ENCODE assay signal across 25 cellular contexts in the genomic region with DNA sequence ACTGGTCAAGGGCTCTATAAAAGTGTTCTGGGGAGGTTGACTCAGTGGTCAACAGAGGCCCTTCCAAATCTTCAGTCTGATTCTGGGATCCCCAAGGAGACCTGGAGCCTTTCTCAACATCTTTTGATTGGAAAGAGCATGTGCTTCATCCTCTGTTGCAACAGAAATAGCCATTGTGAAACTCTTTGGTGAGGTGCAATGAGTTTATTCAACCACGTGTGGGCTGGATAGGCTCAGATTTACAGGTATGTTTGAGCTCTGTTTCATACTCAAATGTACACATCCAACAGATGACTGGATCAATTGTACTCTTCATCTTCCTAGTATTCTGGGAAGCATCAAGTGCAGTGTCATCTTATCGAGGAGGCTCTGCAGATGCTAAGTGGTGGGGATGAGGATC.
DNase-seq lines count a peak whose midpoint lies in the region; ATAC-seq and TF ChIP-seq lines count a peak whose summit lies in the region.
"Had no signal": no experiment of that assay in that cellular context is flagged by ENCODE, and none has a peak within 500 bp of the region (broad histone marks: within the 10 kb centered on the region; RNA-seq: fewer than 3 reads in every experiment).

No MANE protein-coding gene starts in this region.

- POLR2A ChIA-PET in activated CD4-positive, alpha-beta T cell treated with anti-CD3 and anti-CD28 coated beads for 36 hours (lab: Charles Lee) = no interaction called here

- no peaks in the 10 kb centered on the region for H3K36me3 ChIP-seq in mesenchymal stem cell (ENCODE audit: control insufficient read depth in 1 of 2, insufficient read depth in 2 of 2, low read depth in 1 of 2, low read length in 2 of 2)
- H3K36me3 ChIP-seq in esophagus muscularis mucosa = no peaks in the 10 kb centered on the region

- no peak overlapping the region for H3K4me2 ChIP-seq in mesenchymal stem cell (ENCODE audit: low read length, poor library complexity, severe bottlenecking)
- H3K4me2 ChIP-seq: GM23338 had no signal

- no peak overlapping the region for H2BK12ac ChIP-seq in mesenchymal stem cell (ENCODE audit: low read length in 2 of 2)

- no peak for TF ChIP-seq EP300 in esophagus muscularis mucosa (IDR thresholded peaks at IDR 0.05)

- no peaks in the 10 kb centered on the region for H3K27me3 Mint-ChIP-seq in activated CD4-positive, alpha-beta T cell treated with anti-CD3 and anti-CD28 coated beads for 36 hours
- H3K27me3 Mint-ChIP-seq in activated T-cell treated with anti-CD3 and anti-CD28 coated beads, Interleukin-2, amount 50 U/mL, for 4 hours (ENCODE audit: low read depth) = no peaks in the 10 kb centered on the region

- H3K79me1 ChIP-seq in mesenchymal stem cell (replicated peaks; ENCODE audit: low read length, poor library complexity, severe bottlenecking) = no peaks in the 10 kb centered on the region

- H3K4me1 ChIP-seq in mesenchymal stem cell (ENCODE audit: control insufficient read depth, insufficient read depth, low read depth, low read length) (no peaks in the 10 kb centered on the region), esophagus muscularis mucosa (no peaks in the 10 kb centered on the region)

- H3K23ac ChIP-seq in mesenchymal stem cell (ENCODE audit: low read length in 2 of 2) = no peak overlapping the region

- intact Hi-C loops in activated CD4-positive, alpha-beta T cell treated with anti-CD3 and anti-CD28 coated beads for 36 hours (cut with DNase I, micrococcal nuclease) = no loop called here
- intact Hi-C loops in esophagus muscularis mucosa (cut with DNase I) = no loop called here

- no peak overlapping the region for H2AFZ ChIP-seq in mesenchymal stem cell (ENCODE audit: low read depth, low read length)

- H3K36me3 Mint-ChIP-seq in activated CD4-positive, alpha-beta T cell treated with anti-CD3 and anti-CD28 coated beads for 36 hours (ENCODE audit: low read depth) = no peaks in the 10 kb centered on the region
- no peaks in the 10 kb centered on the region for H3K36me3 Mint-ChIP-seq in activated T-cell treated with anti-CD3 and anti-CD28 coated beads, Interleukin-2, amount 50 U/mL, for 4 hours (ENCODE audit: insufficient read depth)
- H3K36me3 Mint-ChIP-seq: CD8-positive, alpha-beta T cell had no signal

- H3K9me3 Mint-ChIP-seq in activated CD4-positive, alpha-beta T cell treated with anti-CD3 and anti-CD28 coated beads for 36 hours (ENCODE audit: low read depth) = no peaks in the 10 kb centered on the region
- H3K9me3 Mint-ChIP-seq in activated T-cell treated with anti-CD3 and anti-CD28 coated beads, Interleukin-2, amount 50 U/mL, for 4 hours = no peaks in the 10 kb centered on the region
- H3K9me3 Mint-ChIP-seq: CD8-positive, alpha-beta T cell; GM23338 had no signal

- H3K9me3 ChIP-seq in mesenchymal stem cell (ENCODE audit: control insufficient read depth, low read length) = no peaks in the 10 kb centered on the region
- H3K9me3 ChIP-seq in esophagus muscularis mucosa = no peaks in the 10 kb centered on the region

- WGBS in mesenchymal stem cell = 100% methylated on average over 1 of the region's 2 CpGs
- 83% methylated on average over 2 of the region's 2 CpGs for WGBS in esophagus muscularis mucosa

- H4K91ac ChIP-seq in mesenchymal stem cell (ENCODE audit: low read length) = no peak overlapping the region

- no peak overlapping the region for H3K4me3 ChIP-seq in epithelial cell of esophagus (ENCODE audit: low read length)
- no peak overlapping the region for H3K4me3 ChIP-seq in mesenchymal stem cell (ENCODE audit: insufficient read depth in 1 of 2, low read depth in 1 of 2, low read length in 2 of 2)
- H3K4me3 ChIP-seq in esophagus muscularis mucosa = no peak overlapping the region
- H3K4me3 ChIP-seq: GM12878, GM23338 had no signal

- H2BK120ac ChIP-seq in mesenchymal stem cell (ENCODE audit: low read depth, low read length) = no peak overlapping the region

- no peak for DNase-seq in activated CD4-positive, alpha-beta T cell treated with anti-CD3 and anti-CD28 coated beads for 36 hours
- no peak for DNase-seq in activated CD4-positive, alpha-beta T cell treated with anti-CD3 and anti-CD28 coated beads for 4 hours
- DNase-seq in OCI-M1 (lab: John Stamatoyannopoulos, UW) = peak; percentile 26
- peak; percentile 54 for DNase-seq in epithelial cell of esophagus (ENCODE audit: low read depth)
- DNase-seq in mesenchymal stem cell = no peak
- DNase-seq in activated T-cell treated with anti-CD3 and anti-CD28 coated beads, Interleukin-2, amount 50 U/mL, for 4 hours = no peak
- no peak for DNase-seq in esophagus muscularis mucosa (ENCODE audit: extremely low spot score)
- DNase-seq: 8988T; Calu3; CD8-positive, alpha-beta T cell; GF-D8; HCEC 1CT; IMR-90; Karpas-422; MM.1S; NCI-H1694 treated with DMSO at 0.1 percent for 48 hours; NCI-H510A; NCI-H774; RPMI8226; SHP77 treated with DMSO at 0.1 percent for 48 hours had no signal

- ATAC-seq in activated CD4-positive, alpha-beta T cell treated with anti-CD3 and anti-CD28 coated beads for 36 hours = peak; percentile 58
- ATAC-seq in activated T-cell treated with anti-CD3 and anti-CD28 coated beads, Interleukin-2, amount 50 U/mL, for 4 hours = no peak
- no peak for ATAC-seq in GM21825 (IDR thresholded peaks at IDR 0.05; ENCODE audit: unreplicated experiment)
- ATAC-seq: CD8-positive, alpha-beta T cell; GM12878; GM23338 had no signal

- H3K27ac ChIP-seq in mesenchymal stem cell (ENCODE audit: low read length, poor library complexity, severe bottlenecking) (no peak overlapping the region), esophagus muscularis mucosa (replicated peaks in 1 of 4) (no peak overlapping the region)
- H3K27ac ChIP-seq: HL-60 had no signal

- TF ChIP-seq CTCF in epithelial cell of esophagus (IDR thresholded peaks at IDR 0.05; ENCODE audit: insufficient read depth, low read depth, low read length, missing control alignments) (no peak), esophagus muscularis mucosa (IDR thresholded peaks at IDR 0.05) (no peak)

- no peak overlapping the region for H2BK15ac ChIP-seq in mesenchymal stem cell (ENCODE audit: low read depth, poor library complexity, severe bottlenecking)

- peak overlapping the region; percentile 23 for H2AK5ac ChIP-seq in mesenchymal stem cell (ENCODE audit: low read length, severe bottlenecking)

- no peak overlapping the region for H2BK5ac ChIP-seq in mesenchymal stem cell (ENCODE audit: low read depth, low read length, poor library complexity, severe bottlenecking)

- H3K18ac ChIP-seq in mesenchymal stem cell (ENCODE audit: low read depth in 1 of 2, low read length in 2 of 2) = no peak overlapping the region

- H3K4me1 Mint-ChIP-seq in activated CD4-positive, alpha-beta T cell treated with anti-CD3 and anti-CD28 coated beads for 36 hours = peaks cover 6% of the 10 kb centered on the region
- no peaks in the 10 kb centered on the region for H3K4me1 Mint-ChIP-seq in activated T-cell treated with anti-CD3 and anti-CD28 coated beads, Interleukin-2, amount 50 U/mL, for 4 hours (ENCODE audit: low read depth)
- H3K4me1 Mint-ChIP-seq: B cell had no signal

- H3K4ac ChIP-seq in mesenchymal stem cell (ENCODE audit: low read depth in 1 of 2, low read length in 2 of 2) = no peak overlapping the region

- no peak for TF ChIP-seq POLR2A in esophagus muscularis mucosa (IDR thresholded peaks at IDR 0.05; ENCODE audit: low read depth)

- no peak overlapping the region for H3K4me3 Mint-ChIP-seq in activated CD4-positive, alpha-beta T cell treated with anti-CD3 and anti-CD28 coated beads for 36 hours
- H3K4me3 Mint-ChIP-seq in activated T-cell treated with anti-CD3 and anti-CD28 coated beads, Interleukin-2, amount 50 U/mL, for 4 hours = no peak overlapping the region
- H3K4me3 Mint-ChIP-seq: B cell; CD8-positive, alpha-beta T cell; GM23338 had no signal

- H3K27me3 ChIP-seq in mesenchymal stem cell (ENCODE audit: control insufficient read depth in 1 of 2, insufficient read depth in 1 of 2, low read length in 2 of 2) (no peaks in the 10 kb centered on the region), esophagus muscularis mucosa (no peaks in the 10 kb centered on the region)

- no peak overlapping the region for H3K9ac ChIP-seq in mesenchymal stem cell (ENCODE audit: low read length)

- no peak overlapping the region for H4K8ac ChIP-seq in mesenchymal stem cell (ENCODE audit: low read length)

- H3K27ac Mint-ChIP-seq in activated CD4-positive, alpha-beta T cell treated with anti-CD3 and anti-CD28 coated beads for 36 hours = no peak overlapping the region
- H3K27ac Mint-ChIP-seq: B cell; CD8-positive, alpha-beta T cell; GM23338 had no signal

- H3K14ac ChIP-seq in mesenchymal stem cell (ENCODE audit: low read length in 2 of 2) = no peak overlapping the region

- CTCF ChIA-PET in activated CD4-positive, alpha-beta T cell treated with anti-CD3 and anti-CD28 coated beads for 36 hours (lab: Charles Lee) = no interaction called here

Comparison
In these comparisons a context has a peak if more than half of its experiments do, and no peak if none do; other contexts are left out.
1. DNase-seq: peak in OCI-M1 (single experiment) and epithelial cell of esophagus (single experiment); none in activated CD4-positive, alpha-beta T cell treated with anti-CD3 and anti-CD28 coated beads for 36 hours (single experiment), activated CD4-positive, alpha-beta T cell treated with anti-CD3 and anti-CD28 coated beads for 4 hours (0 of 2), mesenchymal stem cell (single experiment), activated T-cell treated with anti-CD3 and anti-CD28 coated beads, Interleukin-2, amount 50 U/mL, for 4 hours (single experiment) and esophagus muscularis mucosa (single experiment).